ENCODE assay signal across 1 cellular context in the genomic region with DNA sequence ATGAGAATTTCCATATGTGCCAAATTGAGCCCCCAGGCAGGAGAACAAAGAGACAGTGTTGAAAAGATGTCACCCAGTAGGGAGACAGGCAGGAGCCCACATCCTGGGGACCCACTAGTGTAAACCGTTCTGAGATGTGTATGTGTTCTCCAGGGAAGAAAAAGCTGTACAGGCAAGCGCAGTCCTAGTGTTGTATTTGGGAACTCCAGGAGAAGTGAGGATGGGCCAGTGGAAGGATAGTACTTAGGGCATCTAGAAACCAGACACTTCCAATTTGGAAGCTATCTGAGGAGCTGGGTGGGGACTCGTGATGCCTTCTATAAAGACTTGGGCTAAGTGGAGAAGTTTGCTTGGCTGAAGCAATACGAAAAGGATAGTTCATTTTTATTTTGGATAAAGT.
TF ChIP-seq lines count a peak whose summit lies in the region.

No MANE protein-coding gene starts in this region.

TF ChIP-seq in SK-N-SH, 30 proteins besides CTCF, POLR2A, EP300 and RAD21:
- TF ChIP-seq, protein P1, sequence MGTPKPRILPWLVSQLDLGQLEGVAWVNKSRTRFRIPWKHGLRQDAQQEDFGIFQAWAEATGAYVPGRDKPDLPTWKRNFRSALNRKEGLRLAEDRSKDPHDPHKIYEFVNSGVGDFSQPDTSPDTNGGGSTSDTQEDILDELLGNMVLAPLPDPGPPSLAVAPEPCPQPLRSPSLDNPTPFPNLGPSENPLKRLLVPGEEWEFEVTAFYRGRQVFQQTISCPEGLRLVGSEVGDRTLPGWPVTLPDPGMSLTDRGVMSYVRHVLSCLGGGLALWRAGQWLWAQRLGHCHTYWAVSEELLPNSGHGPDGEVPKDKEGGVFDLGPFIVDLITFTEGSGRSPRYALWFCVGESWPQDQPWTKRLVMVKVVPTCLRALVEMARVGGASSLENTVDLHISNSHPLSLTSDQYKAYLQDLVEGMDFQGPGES (IDR thresholded peaks at IDR 0.05; ENCODE audit: low read depth, low read length), result no peak
- TF ChIP-seq RXRA (IDR thresholded peaks at IDR 0.05; ENCODE audit: borderline replicate concordance, low read depth) (no peak), POLR2AphosphoS5 (IDR thresholded peaks at IDR 0.05; ENCODE audit: low read depth, low read length) (no peak), CHD2 (IDR thresholded peaks at IDR 0.05; ENCODE audit: low read length, partially characterized antibody) (no peak), EZH2phosphoT487 (IDR thresholded peaks at IDR 0.05; ENCODE audit: borderline replicate concordance, low read depth) (no peak), MEF2A (IDR thresholded peaks at IDR 0.05; ENCODE audit: borderline replicate concordance, low read depth) (no peak), FOXM1 (IDR thresholded peaks at IDR 0.05; ENCODE audit: low read depth) (no peak), GATA2 (CRISPR knock-in tag; IDR thresholded peaks at IDR 0.05) (no peak), RFX5 (IDR thresholded peaks at IDR 0.05; ENCODE audit: low read length) (no peak), TCF12 (IDR thresholded peaks at IDR 0.05) (no peak), FOXJ3 (CRISPR knock-in tag; IDR thresholded peaks at IDR 0.05) (no peak), MXI1 (IDR thresholded peaks at IDR 0.05; ENCODE audit: low read depth, low read length) (no peak), ELF1 (IDR thresholded peaks at IDR 0.05) (no peak)
- TF ChIP-seq, protein P2, sequence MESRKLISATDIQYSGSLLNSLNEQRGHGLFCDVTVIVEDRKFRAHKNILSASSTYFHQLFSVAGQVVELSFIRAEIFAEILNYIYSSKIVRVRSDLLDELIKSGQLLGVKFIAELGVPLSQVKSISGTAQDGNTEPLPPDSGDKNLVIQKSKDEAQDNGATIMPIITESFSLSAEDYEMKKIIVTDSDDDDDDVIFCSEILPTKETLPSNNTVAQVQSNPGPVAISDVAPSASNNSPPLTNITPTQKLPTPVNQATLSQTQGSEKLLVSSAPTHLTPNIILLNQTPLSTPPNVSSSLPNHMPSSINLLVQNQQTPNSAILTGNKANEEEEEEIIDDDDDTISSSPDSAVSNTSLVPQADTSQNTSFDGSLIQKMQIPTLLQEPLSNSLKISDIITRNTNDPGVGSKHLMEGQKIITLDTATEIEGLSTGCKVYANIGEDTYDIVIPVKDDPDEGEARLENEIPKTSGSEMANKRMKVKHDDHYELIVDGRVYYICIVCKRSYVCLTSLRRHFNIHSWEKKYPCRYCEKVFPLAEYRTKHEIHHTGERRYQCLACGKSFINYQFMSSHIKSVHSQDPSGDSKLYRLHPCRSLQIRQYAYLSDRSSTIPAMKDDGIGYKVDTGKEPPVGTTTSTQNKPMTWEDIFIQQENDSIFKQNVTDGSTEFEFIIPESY (IDR thresholded peaks at IDR 0.05; ENCODE audit: borderline replicate concordance, low read depth), result no peak
- TF ChIP-seq, protein P3, sequence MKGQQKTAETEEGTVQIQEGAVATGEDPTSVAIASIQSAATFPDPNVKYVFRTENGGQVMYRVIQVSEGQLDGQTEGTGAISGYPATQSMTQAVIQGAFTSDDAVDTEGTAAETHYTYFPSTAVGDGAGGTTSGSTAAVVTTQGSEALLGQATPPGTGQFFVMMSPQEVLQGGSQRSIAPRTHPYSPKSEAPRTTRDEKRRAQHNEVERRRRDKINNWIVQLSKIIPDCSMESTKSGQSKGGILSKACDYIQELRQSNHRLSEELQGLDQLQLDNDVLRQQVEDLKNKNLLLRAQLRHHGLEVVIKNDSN (IDR thresholded peaks at IDR 0.05; ENCODE audit: borderline replicate concordance, low read depth), result no peak
